Comparison of ENCODE assay signal across 1 cellular context in genomic region chr1:111422546-111423391, GRCh38.
TF ChIP-seq lines count a peak whose summit lies in the region.

No MANE protein-coding gene starts in this region.

TF ChIP-seq in HepG2, 621 proteins besides CTCF, POLR2A, EP300 and RAD21 (continued from another document and continues in another):
- TF ChIP-seq, protein P1, sequence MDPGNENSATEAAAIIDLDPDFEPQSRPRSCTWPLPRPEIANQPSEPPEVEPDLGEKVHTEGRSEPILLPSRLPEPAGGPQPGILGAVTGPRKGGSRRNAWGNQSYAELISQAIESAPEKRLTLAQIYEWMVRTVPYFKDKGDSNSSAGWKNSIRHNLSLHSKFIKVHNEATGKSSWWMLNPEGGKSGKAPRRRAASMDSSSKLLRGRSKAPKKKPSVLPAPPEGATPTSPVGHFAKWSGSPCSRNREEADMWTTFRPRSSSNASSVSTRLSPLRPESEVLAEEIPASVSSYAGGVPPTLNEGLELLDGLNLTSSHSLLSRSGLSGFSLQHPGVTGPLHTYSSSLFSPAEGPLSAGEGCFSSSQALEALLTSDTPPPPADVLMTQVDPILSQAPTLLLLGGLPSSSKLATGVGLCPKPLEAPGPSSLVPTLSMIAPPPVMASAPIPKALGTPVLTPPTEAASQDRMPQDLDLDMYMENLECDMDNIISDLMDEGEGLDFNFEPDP (CRISPR knock-in tag; conservative IDR thresholded peaks at IDR 0.05): no peak
- TF ChIP-seq THAP11 (CRISPR knock-in tag; IDR thresholded peaks at IDR 0.05) (peak; percentile 38; the same call in 1 of the 2 replicates), KDM6A (CRISPR knock-in tag; IDR thresholded peaks at IDR 0.05; ENCODE audit: low read depth) (no peak), ZNF703 (CRISPR knock-in tag; IDR thresholded peaks at IDR 0.05; ENCODE audit: borderline replicate concordance) (no peak), NONO (IDR thresholded peaks at IDR 0.05) (no peak), NONO (CRISPR knock-in tag; conservative IDR thresholded peaks at IDR 0.05) (no peak), RBFOX2 (IDR thresholded peaks at IDR 0.05; ENCODE audit: low read depth, low read length) (no peak), ERF (CRISPR knock-in tag; IDR thresholded peaks at IDR 0.05) (peak; percentile 63; the same call in 1 of the 2 replicates), ZFX (CRISPR knock-in tag; IDR thresholded peaks at IDR 0.05; ENCODE audit: low read depth) (no peak), GPN1 (CRISPR knock-in tag; IDR thresholded peaks at IDR 0.05; ENCODE audit: borderline replicate concordance) (no peak), HNRNPUL1 (IDR thresholded peaks at IDR 0.05; ENCODE audit: low read depth, low read length) (no peak), AHR (CRISPR knock-in tag; IDR thresholded peaks at IDR 0.05) (no peak), SETDB1 (CRISPR knock-in tag; IDR thresholded peaks at IDR 0.05; ENCODE audit: borderline replicate concordance) (no peak), ZNF232 (CRISPR knock-in tag; IDR thresholded peaks at IDR 0.05; ENCODE audit: borderline replicate concordance) (no peak), SNRNP70 (IDR thresholded peaks at IDR 0.05; ENCODE audit: low read depth, low read length) (no peak), ZNF292 (CRISPR knock-in tag; IDR thresholded peaks at IDR 0.05; ENCODE audit: borderline replicate concordance, low read depth) (peak; percentile 69; the same call in 1 of the 2 replicates), ATF7 (IDR thresholded peaks at IDR 0.05) (no peak), ATF7 (CRISPR knock-in tag; IDR thresholded peaks at IDR 0.05) (no peak), RXRB (CRISPR knock-in tag; IDR thresholded peaks at IDR 0.05; ENCODE audit: borderline replicate concordance) (peak; percentile 64), EHMT2 (IDR thresholded peaks at IDR 0.05; ENCODE audit: borderline replicate concordance, low read depth, low read length) (no peak), PHF8 (CRISPR knock-in tag; IDR thresholded peaks at IDR 0.05) (no peak), ZNF276 (CRISPR knock-in tag; IDR thresholded peaks at IDR 0.05; ENCODE audit: low read depth) (0 out of 2 replicates have a peak, but pooled peaks have one; percentile 31), NCOA1 (CRISPR knock-in tag; IDR thresholded peaks at IDR 0.05) (no peak), ZNF737 (CRISPR knock-in tag; IDR thresholded peaks at IDR 0.05; ENCODE audit: borderline replicate concordance) (no peak), ZNF484 (CRISPR knock-in tag; IDR thresholded peaks at IDR 0.05; ENCODE audit: borderline replicate concordance, low read depth) (no peak), CREBL2 (CRISPR knock-in tag; IDR thresholded peaks at IDR 0.05; ENCODE audit: borderline replicate concordance) (no peak), ZFYVE20 (CRISPR knock-in tag; IDR thresholded peaks at IDR 0.05; ENCODE audit: borderline replicate concordance, low read depth) (no peak), ZNF17 (CRISPR knock-in tag; IDR thresholded peaks at IDR 0.05) (no peak), RORA (CRISPR knock-in tag; IDR thresholded peaks at IDR 0.05) (no peak), CBX1 (IDR thresholded peaks at IDR 0.05; ENCODE audit: low read depth) (peak; percentile 37), RFX5 (IDR thresholded peaks at IDR 0.05; ENCODE audit: low read depth, low read length) (no peak), ELF3 (CRISPR knock-in tag; IDR thresholded peaks at IDR 0.05) (peak; percentile 64; the same call in 1 of the 2 replicates), KLF9 (CRISPR knock-in tag; IDR thresholded peaks at IDR 0.05; ENCODE audit: low read depth) (no peak), DMAP1 (CRISPR knock-in tag; IDR thresholded peaks at IDR 0.05) (no peak), ZNF691 (CRISPR knock-in tag; IDR thresholded peaks at IDR 0.05; ENCODE audit: borderline replicate concordance, low read depth) (no peak), JDP2 (CRISPR knock-in tag; IDR thresholded peaks at IDR 0.05; ENCODE audit: borderline replicate concordance) (no peak), NR2F1 (CRISPR knock-in tag; IDR thresholded peaks at IDR 0.05) (no peak)
- TF ChIP-seq, protein P2, sequence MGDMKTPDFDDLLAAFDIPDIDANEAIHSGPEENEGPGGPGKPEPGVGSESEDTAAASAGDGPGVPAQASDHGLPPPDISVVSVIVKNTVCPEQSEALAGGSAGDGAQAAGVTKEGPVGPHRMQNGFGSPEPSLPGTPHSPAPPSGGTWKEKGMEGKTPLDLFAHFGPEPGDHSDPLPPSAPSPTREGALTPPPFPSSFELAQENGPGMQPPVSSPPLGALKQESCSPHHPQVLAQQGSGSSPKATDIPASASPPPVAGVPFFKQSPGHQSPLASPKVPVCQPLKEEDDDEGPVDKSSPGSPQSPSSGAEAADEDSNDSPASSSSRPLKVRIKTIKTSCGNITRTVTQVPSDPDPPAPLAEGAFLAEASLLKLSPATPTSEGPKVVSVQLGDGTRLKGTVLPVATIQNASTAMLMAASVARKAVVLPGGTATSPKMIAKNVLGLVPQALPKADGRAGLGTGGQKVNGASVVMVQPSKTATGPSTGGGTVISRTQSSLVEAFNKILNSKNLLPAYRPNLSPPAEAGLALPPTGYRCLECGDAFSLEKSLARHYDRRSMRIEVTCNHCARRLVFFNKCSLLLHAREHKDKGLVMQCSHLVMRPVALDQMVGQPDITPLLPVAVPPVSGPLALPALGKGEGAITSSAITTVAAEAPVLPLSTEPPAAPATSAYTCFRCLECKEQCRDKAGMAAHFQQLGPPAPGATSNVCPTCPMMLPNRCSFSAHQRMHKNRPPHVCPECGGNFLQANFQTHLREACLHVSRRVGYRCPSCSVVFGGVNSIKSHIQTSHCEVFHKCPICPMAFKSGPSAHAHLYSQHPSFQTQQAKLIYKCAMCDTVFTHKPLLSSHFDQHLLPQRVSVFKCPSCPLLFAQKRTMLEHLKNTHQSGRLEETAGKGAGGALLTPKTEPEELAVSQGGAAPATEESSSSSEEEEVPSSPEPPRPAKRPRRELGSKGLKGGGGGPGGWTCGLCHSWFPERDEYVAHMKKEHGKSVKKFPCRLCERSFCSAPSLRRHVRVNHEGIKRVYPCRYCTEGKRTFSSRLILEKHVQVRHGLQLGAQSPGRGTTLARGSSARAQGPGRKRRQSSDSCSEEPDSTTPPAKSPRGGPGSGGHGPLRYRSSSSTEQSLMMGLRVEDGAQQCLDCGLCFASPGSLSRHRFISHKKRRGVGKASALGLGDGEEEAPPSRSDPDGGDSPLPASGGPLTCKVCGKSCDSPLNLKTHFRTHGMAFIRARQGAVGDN (CRISPR knock-in tag; IDR thresholded peaks at IDR 0.05): peak; percentile 68
- TF ChIP-seq, protein P3, sequence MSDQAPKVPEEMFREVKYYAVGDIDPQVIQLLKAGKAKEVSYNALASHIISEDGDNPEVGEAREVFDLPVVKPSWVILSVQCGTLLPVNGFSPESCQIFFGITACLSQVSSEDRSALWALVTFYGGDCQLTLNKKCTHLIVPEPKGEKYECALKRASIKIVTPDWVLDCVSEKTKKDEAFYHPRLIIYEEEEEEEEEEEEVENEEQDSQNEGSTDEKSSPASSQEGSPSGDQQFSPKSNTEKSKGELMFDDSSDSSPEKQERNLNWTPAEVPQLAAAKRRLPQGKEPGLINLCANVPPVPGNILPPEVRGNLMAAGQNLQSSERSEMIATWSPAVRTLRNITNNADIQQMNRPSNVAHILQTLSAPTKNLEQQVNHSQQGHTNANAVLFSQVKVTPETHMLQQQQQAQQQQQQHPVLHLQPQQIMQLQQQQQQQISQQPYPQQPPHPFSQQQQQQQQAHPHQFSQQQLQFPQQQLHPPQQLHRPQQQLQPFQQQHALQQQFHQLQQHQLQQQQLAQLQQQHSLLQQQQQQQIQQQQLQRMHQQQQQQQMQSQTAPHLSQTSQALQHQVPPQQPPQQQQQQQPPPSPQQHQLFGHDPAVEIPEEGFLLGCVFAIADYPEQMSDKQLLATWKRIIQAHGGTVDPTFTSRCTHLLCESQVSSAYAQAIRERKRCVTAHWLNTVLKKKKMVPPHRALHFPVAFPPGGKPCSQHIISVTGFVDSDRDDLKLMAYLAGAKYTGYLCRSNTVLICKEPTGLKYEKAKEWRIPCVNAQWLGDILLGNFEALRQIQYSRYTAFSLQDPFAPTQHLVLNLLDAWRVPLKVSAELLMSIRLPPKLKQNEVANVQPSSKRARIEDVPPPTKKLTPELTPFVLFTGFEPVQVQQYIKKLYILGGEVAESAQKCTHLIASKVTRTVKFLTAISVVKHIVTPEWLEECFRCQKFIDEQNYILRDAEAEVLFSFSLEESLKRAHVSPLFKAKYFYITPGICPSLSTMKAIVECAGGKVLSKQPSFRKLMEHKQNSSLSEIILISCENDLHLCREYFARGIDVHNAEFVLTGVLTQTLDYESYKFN (CRISPR knock-in tag; conservative IDR thresholded peaks at IDR 0.05): peak; percentile 67
- TF ChIP-seq, protein P4, sequence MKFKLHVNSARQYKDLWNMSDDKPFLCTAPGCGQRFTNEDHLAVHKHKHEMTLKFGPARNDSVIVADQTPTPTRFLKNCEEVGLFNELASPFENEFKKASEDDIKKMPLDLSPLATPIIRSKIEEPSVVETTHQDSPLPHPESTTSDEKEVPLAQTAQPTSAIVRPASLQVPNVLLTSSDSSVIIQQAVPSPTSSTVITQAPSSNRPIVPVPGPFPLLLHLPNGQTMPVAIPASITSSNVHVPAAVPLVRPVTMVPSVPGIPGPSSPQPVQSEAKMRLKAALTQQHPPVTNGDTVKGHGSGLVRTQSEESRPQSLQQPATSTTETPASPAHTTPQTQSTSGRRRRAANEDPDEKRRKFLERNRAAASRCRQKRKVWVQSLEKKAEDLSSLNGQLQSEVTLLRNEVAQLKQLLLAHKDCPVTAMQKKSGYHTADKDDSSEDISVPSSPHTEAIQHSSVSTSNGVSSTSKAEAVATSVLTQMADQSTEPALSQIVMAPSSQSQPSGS (CRISPR knock-in tag; IDR thresholded peaks at IDR 0.05): no peak
- TF ChIP-seq, protein P5, sequence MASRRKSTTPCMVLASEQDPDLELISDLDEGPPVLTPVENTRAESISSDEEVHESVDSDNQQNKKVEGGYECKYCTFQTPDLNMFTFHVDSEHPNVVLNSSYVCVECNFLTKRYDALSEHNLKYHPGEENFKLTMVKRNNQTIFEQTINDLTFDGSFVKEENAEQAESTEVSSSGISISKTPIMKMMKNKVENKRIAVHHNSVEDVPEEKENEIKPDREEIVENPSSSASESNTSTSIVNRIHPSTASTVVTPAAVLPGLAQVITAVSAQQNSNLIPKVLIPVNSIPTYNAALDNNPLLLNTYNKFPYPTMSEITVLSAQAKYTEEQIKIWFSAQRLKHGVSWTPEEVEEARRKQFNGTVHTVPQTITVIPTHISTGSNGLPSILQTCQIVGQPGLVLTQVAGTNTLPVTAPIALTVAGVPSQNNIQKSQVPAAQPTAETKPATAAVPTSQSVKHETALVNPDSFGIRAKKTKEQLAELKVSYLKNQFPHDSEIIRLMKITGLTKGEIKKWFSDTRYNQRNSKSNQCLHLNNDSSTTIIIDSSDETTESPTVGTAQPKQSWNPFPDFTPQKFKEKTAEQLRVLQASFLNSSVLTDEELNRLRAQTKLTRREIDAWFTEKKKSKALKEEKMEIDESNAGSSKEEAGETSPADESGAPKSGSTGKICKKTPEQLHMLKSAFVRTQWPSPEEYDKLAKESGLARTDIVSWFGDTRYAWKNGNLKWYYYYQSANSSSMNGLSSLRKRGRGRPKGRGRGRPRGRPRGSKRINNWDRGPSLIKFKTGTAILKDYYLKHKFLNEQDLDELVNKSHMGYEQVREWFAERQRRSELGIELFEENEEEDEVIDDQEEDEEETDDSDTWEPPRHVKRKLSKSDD (CRISPR knock-in tag; IDR thresholded peaks at IDR 0.05; ENCODE audit: low read depth): no peak
- TF ChIP-seq, protein P6, sequence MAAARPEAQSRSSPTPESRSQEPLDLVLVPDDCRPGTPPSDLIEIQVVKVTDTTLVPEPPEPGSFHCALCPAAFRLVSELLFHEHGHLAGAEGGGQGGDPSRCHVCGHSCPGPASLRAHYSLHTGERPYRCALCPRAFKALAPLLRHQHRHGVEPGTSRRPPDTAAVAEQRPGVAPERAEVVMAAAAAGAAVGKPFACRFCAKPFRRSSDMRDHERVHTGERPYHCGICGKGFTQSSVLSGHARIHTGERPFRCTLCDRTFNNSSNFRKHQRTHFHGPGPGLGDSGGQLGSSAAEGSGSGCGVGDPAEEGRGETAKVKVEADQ (CRISPR knock-in tag; IDR thresholded peaks at IDR 0.05; ENCODE audit: borderline replicate concordance): 0 out of 2 replicates have a peak, but pooled peaks have one; percentile 61
- TF ChIP-seq, protein P7, sequence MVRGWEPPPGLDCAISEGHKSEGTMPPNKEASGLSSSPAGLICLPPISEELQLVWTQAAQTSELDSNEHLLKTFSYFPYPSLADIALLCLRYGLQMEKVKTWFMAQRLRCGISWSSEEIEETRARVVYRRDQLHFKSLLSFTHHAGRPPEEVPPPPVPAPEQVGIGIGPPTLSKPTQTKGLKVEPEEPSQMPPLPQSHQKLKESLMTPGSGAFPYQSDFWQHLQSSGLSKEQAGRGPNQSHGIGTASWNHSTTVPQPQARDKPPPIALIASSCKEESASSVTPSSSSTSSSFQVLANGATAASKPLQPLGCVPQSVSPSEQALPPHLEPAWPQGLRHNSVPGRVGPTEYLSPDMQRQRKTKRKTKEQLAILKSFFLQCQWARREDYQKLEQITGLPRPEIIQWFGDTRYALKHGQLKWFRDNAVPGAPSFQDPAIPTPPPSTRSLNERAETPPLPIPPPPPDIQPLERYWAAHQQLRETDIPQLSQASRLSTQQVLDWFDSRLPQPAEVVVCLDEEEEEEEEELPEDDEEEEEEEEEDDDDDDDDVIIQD (CRISPR knock-in tag; IDR thresholded peaks at IDR 0.05; ENCODE audit: low read depth): 0 out of 2 replicates have a peak, but pooled peaks have one; percentile 31
- TF ChIP-seq, protein P8, sequence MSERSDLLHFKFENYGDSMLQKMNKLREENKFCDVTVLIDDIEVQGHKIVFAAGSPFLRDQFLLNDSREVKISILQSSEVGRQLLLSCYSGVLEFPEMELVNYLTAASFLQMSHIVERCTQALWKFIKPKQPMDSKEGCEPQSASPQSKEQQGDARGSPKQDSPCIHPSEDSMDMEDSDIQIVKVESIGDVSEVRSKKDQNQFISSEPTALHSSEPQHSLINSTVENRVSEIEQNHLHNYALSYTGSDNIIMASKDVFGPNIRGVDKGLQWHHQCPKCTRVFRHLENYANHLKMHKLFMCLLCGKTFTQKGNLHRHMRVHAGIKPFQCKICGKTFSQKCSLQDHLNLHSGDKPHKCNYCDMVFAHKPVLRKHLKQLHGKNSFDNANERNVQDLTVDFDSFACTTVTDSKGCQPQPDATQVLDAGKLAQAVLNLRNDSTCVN (CRISPR knock-in tag; IDR thresholded peaks at IDR 0.05; ENCODE audit: borderline replicate concordance): peak; percentile 49; the same call in 1 of the 2 replicates
